In the genomic region with DNA sequence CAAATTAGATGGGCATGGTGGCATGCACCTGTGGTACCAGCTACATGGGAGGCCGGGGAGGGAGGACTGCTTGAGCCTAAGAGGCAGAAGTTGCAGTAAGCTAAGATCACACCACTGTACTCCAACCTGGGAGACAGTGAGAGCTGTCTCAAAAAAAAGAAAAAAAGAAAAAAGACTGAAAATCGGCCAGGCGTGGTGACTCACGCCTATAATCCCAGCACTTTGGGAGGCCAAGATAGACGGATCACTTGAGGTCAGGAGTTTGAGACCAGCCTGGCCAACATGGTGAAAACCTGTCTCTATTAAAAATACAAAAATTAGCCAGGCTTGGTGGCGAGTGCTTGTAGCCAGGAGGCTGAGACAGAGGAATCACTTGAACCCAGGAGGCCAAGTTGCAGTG, we compare ENCODE assay signal across 20 cellular contexts. TPM values are rescaled to one million over a fixed set of nuclear protein-coding genes. Genes with fewer than 3 reads are reported as not detected.
DNase-seq lines count a peak whose midpoint lies in the region; TF ChIP-seq lines count a peak whose summit lies in the region.
"Had no signal": no experiment of that assay in that cellular context is flagged by ENCODE, and none has a peak within 500 bp of the region (broad histone marks: within the 10 kb centered on the region; RNA-seq: fewer than 3 reads in every experiment).

No MANE protein-coding gene starts in this region.

- no peak overlapping the region for H2BK5ac ChIP-seq in trophoblast cell (ENCODE audit: low read depth, low read length, poor library complexity)

- H3K79me1 ChIP-seq in trophoblast cell (ENCODE audit: low read length), result no peaks in the 10 kb centered on the region

- H3K36me3 ChIP-seq in MG63, result peaks cover 21% of the 10 kb centered on the region
- H3K36me3 ChIP-seq in trophoblast cell (ENCODE audit: control insufficient read depth in 1 of 2, insufficient read depth in 2 of 2, low read length in 2 of 2), result peaks cover 1 to 5% of the 10 kb centered on the region in 2 experiments
- no peaks in the 10 kb centered on the region for H3K36me3 ChIP-seq in hepatocyte (replicated peaks; ENCODE audit: insufficient read depth, low read depth)
- peaks cover 5% of the 10 kb centered on the region for H3K36me3 ChIP-seq in HAP-1 (replicated peaks)

- H2AFZ ChIP-seq in trophoblast cell (ENCODE audit: insufficient read depth, low read length, poor library complexity) (no peak overlapping the region), hepatocyte (no peak overlapping the region)
- H2AFZ ChIP-seq: GM23338 had no signal

- no peak for TF ChIP-seq CTCF in fibroblast of mammary gland (conservative IDR thresholded peaks at IDR 0.05; ENCODE audit: control insufficient read depth, insufficient read depth, low read depth, low read length)
- TF ChIP-seq CTCF in hepatocyte (IDR thresholded peaks at IDR 0.05; ENCODE audit: poor library complexity), result no peak

- H3K9ac ChIP-seq in trophoblast cell (ENCODE audit: low read length), result no peak overlapping the region
- H3K9ac ChIP-seq: BLaER1 had no signal

- H3K4me2 ChIP-seq in trophoblast cell (ENCODE audit: low read length) (no peak overlapping the region), hepatocyte (no peak overlapping the region)
- H3K4me2 ChIP-seq: BLaER1, GM23338 had no signal

- peaks cover 60% of the 10 kb centered on the region for H4K20me1 ChIP-seq in hepatocyte (ENCODE audit: insufficient read depth, poor library complexity, severe bottlenecking)

- H3K4ac ChIP-seq in trophoblast cell (ENCODE audit: low read depth, low read length), result peak overlapping the region; percentile 46

- no peak overlapping the region for H4K91ac ChIP-seq in trophoblast cell (ENCODE audit: low read depth, low read length)

- H3K27me3 ChIP-seq in MG63 (no peaks in the 10 kb centered on the region), trophoblast cell (ENCODE audit: insufficient read depth, low read length) (no peaks in the 10 kb centered on the region), hepatocyte (no peaks in the 10 kb centered on the region), HAP-1 (ENCODE audit: low read depth) (no peaks in the 10 kb centered on the region)
- H3K27me3 ChIP-seq: BLaER1 had no signal

- DNase-seq in activated CD8-positive, alpha-beta memory T cell treated with anti-CD3 and anti-CD28 coated beads, Interleukin-2, amount 50 U/mL, for 48 hours, result peak; percentile 13
- no peak for DNase-seq in activated CD8-positive, alpha-beta memory T cell treated with anti-CD3 and anti-CD28 coated beads, Interleukin-2, amount 50 U/mL, for 4 hours
- peak; percentile 48 for DNase-seq in MG63
- DNase-seq in fibroblast of mammary gland (ENCODE audit: low read depth), result peak; percentile 14
- DNase-seq in trophoblast cell, result no peak
- DNase-seq in hepatocyte (ENCODE audit: low spot score), result no peak
- DNase-seq in NCI-H748 treated with DMSO at 0.1 percent for 48 hours (lab: John Stamatoyannopoulos, UW), result no peak
- no peak for DNase-seq in HAP-1 (ENCODE audit: low spot score in 2 of 2)
- DNase-seq: CD4-positive, CD25-positive, alpha-beta regulatory T cell; CD8-positive, alpha-beta T cell; DMS 273 treated with DMSO at 0.1 percent for 48 hours; DMS79; EL; GDM1; H9 had no signal

- no peak overlapping the region for H2BK12ac ChIP-seq in trophoblast cell (ENCODE audit: low read length)

- H3K14ac ChIP-seq in trophoblast cell (ENCODE audit: low read length), result no peak overlapping the region

- in situ Hi-C loops in HAP-1 (cut with MboI; ENCODE audit: low sequenced_read_pairs), result no loop called here

- H3K23ac ChIP-seq in trophoblast cell (ENCODE audit: low read length), result no peak overlapping the region

- no peak overlapping the region for H2BK120ac ChIP-seq in trophoblast cell (ENCODE audit: insufficient read depth, low read length, poor library complexity)

- H4K8ac ChIP-seq in trophoblast cell (ENCODE audit: low read depth, low read length), result no peak overlapping the region

- no peak overlapping the region for H4K12ac ChIP-seq in trophoblast cell (ENCODE audit: low read depth, low read length)

- no peak overlapping the region for H2AK5ac ChIP-seq in trophoblast cell (ENCODE audit: low read length)

- H3K4me3 ChIP-seq in MG63, result no peak overlapping the region
- H3K4me3 ChIP-seq in fibroblast of mammary gland (ENCODE audit: control insufficient read depth, low read depth, low read length), result no peak overlapping the region
- no peak overlapping the region for H3K4me3 ChIP-seq in trophoblast cell (ENCODE audit: low read depth, low read length)
- no peak overlapping the region for H3K4me3 ChIP-seq in hepatocyte
- no peak overlapping the region for H3K4me3 ChIP-seq in HAP-1
- H3K4me3 ChIP-seq: BLaER1, GM12878, GM23338 had no signal

- H3K4me1 ChIP-seq in trophoblast cell (ENCODE audit: control insufficient read depth in 1 of 2, insufficient read depth in 2 of 2, low read length in 2 of 2) (peaks cover 0 to 3% of the 10 kb centered on the region in 2 experiments), hepatocyte (ENCODE audit: insufficient read depth) (peaks cover 10% of the 10 kb centered on the region), HAP-1 (peaks cover 14% of the 10 kb centered on the region)

- H3K79me2 ChIP-seq in trophoblast cell (ENCODE audit: control insufficient read depth, insufficient read depth, low read length, poor library complexity) (peaks cover 4% of the 10 kb centered on the region), hepatocyte (peaks cover 95% of the 10 kb centered on the region)

- no peaks in the 10 kb centered on the region for H3K9me2 ChIP-seq in hepatocyte (replicated peaks; ENCODE audit: insufficient read depth)

- no peaks in the 10 kb centered on the region for H3K9me3 ChIP-seq in MG63
- no peaks in the 10 kb centered on the region for H3K9me3 ChIP-seq in trophoblast cell (ENCODE audit: insufficient read depth, low read depth, low read length)
- H3K9me3 ChIP-seq in hepatocyte (ENCODE audit: low read depth), result no peaks in the 10 kb centered on the region
- no peaks in the 10 kb centered on the region for H3K9me3 ChIP-seq in HAP-1
- H3K9me3 ChIP-seq: BLaER1 had no signal

- peak overlapping the region; percentile 65 for H3K18ac ChIP-seq in trophoblast cell (ENCODE audit: low read length)

- H3K27ac ChIP-seq in trophoblast cell (ENCODE audit: low read depth, low read length) (no peak overlapping the region), hepatocyte (no peak overlapping the region)
- H3K27ac ChIP-seq: 22Rv1, BLaER1, C4-2B had no signal

- WGBS in trophoblast cell (ENCODE audit: extremely low coverage, insufficient coverage, insufficient read length), result no CpG with 5 or more reads among the region's 6 CpGs
- 95% methylated on average over 6 of the region's 6 CpGs for WGBS in hepatocyte (ENCODE audit: low lambda C conversion rate, missing lambda C conversion rate)

RNA-seq across cellular contexts. Expression of a gene that starts 11.9 kb away (rescaled TPM):
- 18.0 and 21.1 TPM in 2 replicates for total RNA-seq in MG63 (2014; rRNA removed; shearing (Covaris generic); ENCODE audit: low replicate concordance)
- 25.1 and 25.8 TPM in 2 replicates for polyA plus RNA-seq in trophoblast cell (2013)
- 34.8 and 35.3 TPM in 2 replicates for total RNA-seq in hepatocyte
- polyA plus RNA-seq in hepatocyte, result 25.2 and 27.7 TPM in 2 replicates

Comparison
In these comparisons a context has a peak if more than half of its experiments do, and no peak if none do; other contexts are left out.
1. DNase-seq: peak in activated CD8-positive, alpha-beta memory T cell treated with anti-CD3 and anti-CD28 coated beads, Interleukin-2, amount 50 U/mL, for 48 hours (single experiment), MG63 (single experiment) and fibroblast of mammary gland (single experiment); none in activated CD8-positive, alpha-beta memory T cell treated with anti-CD3 and anti-CD28 coated beads, Interleukin-2, amount 50 U/mL, for 4 hours (single experiment), trophoblast cell (0 of 2), hepatocyte (single experiment), NCI-H748 treated with DMSO at 0.1 percent for 48 hours (single experiment) and HAP-1 (0 of 2).